Comparison of ENCODE assay signal across 7 cellular contexts in the genomic region with DNA sequence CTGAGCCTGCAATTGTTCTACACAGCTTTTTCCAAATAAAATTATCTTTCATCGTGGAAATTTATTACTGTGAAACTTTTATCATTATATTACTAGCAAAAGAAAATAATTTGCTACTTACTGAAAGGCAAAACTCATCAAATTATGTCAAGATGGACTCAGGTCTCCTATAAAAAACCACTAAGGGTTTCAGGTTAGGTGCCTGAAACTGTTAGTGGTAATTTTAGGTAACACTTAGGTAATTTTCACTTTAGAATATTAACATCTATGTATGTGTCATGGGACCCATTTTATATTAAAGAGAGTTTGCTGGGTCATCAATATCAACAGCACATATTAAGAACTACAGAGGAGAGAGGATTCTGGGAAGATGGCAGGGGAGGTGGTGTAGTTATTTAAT.
"Had no signal": no experiment of that assay in that cellular context is flagged by ENCODE, and none has a peak within 500 bp of the region (broad histone marks: within the 10 kb centered on the region; RNA-seq: fewer than 3 reads in every experiment).

No MANE protein-coding gene starts in this region.

- DNase-seq: IMR-90, KBM-7, KG1 had no signal

- H3K27me3 Mint-ChIP-seq: IgD-negative memory B cell had no signal

- H3K4me1 Mint-ChIP-seq: IgD-negative memory B cell had no signal

- H3K4me3 Mint-ChIP-seq: IgD-negative memory B cell had no signal

- ATAC-seq: HepG2, K562 had no signal

- H3K27ac ChIP-seq: HL-60 had no signal

- H3K9me3 Mint-ChIP-seq: IgD-negative memory B cell had no signal

- H3K27ac Mint-ChIP-seq: IgD-negative memory B cell had no signal

- H3K4me3 ChIP-seq: K562 had no signal
